Comparison of ENCODE assay signal across 11 cellular contexts in the genomic region with DNA sequence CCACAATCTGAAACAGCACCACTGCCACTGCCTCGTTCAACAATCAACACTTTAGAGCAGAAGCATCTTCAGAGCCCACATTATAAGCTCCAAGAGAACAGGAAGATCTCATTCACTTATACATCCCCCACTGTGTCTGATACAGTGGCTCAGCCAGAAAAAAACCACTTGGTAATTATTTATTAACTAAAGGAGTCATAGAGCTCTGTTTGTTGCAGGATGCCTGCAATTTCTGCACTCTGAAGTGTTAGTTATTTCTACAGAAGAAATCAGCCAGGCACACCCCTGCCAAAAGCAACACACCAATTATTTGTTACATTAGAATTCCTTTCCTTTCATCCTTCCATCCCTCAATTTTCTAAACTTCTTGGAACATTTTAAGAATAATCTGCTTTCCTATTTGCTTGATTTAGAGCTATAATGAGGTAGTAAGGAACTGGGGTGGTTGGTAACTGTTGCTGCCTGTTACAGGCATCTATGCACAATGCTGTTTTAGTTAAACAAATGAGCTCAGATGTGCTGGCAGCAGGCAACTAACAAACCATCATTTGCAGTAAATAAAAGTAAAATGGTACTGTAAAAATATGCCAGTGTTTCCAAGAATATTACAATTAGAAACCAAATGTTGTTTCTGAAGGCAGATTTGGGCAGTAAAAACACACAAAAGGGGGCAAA. TPM values are rescaled to one million over a fixed set of nuclear protein-coding genes. Genes with fewer than 3 reads are reported as not detected.
A peak's percentile ranks its signal among the peaks of the same experiment; 100 is the strongest.
DNase-seq lines count a peak whose midpoint lies in the region; ATAC-seq and TF ChIP-seq lines count a peak whose summit lies in the region.
"Had no signal": no experiment of that assay in that cellular context is flagged by ENCODE, and none has a peak within 500 bp of the region (broad histone marks: within the 10 kb centered on the region; RNA-seq: fewer than 3 reads in every experiment).

No MANE protein-coding gene starts in this region.

- H3K27me3 ChIP-seq in spleen (replicated peaks in 1 of 7) = no peaks in the 10 kb centered on the region

- DNase-seq in chondrocyte (ENCODE audit: low spot score) (no peak), neural crest cell (ENCODE audit: low read depth, low spot score) (no peak), omental fat pad (ENCODE audit: low spot score) (no peak), NAMALWA (ENCODE audit: low spot score) (no peak), NCI-H2171 treated with DMSO at 0.1 percent for 48 hours (lab: John Stamatoyannopoulos, UW) (no peak), spleen (no peak)
- DNase-seq: activated CD4-positive, alpha-beta memory T cell treated with anti-CD3 and anti-CD28 coated beads for 36 hours; occipital lobe; PC-3 had no signal

- 75 to 100% (median 83%) methylated on average over 1 of the region's 1 CpG for WGBS in spleen, 5 donors

- H3K27ac Mint-ChIP-seq in chondrocyte (ENCODE audit: unreplicated experiment) = peak overlapping the region; percentile 85
- peak overlapping the region; percentile 35 for H3K27ac Mint-ChIP-seq in neural crest cell (ENCODE audit: unreplicated experiment)
- H3K27ac Mint-ChIP-seq: activated CD4-positive, alpha-beta memory T cell treated with anti-CD3 and anti-CD28 coated beads for 36 hours had no signal

- peak; percentile 60 for ATAC-seq in GM18873 (IDR thresholded peaks at IDR 0.05; ENCODE audit: low FRiP score, unreplicated experiment)
- ATAC-seq in HG02943 (IDR thresholded peaks at IDR 0.05; ENCODE audit: low read depth, unreplicated experiment) = peak; percentile 66
- no peak for ATAC-seq in omental fat pad (ENCODE audit: low FRiP score)
- ATAC-seq: PC-3 had no signal

- no peak overlapping the region for H3K4me3 ChIP-seq in spleen

- H3K4me1 Mint-ChIP-seq in chondrocyte (ENCODE audit: low read depth) (peaks cover 17% of the 10 kb centered on the region), neural crest cell (peaks cover 11% of the 10 kb centered on the region)

- intact Hi-C loops in spleen (cut with DNase I; ENCODE audit: low total_unique reads) = no loop called here

- peaks cover 9 to 50% (median 24%) of the 10 kb centered on the region in 6 donors for H3K4me1 ChIP-seq in spleen

- H3K9me3 Mint-ChIP-seq in chondrocyte (ENCODE audit: low read depth) = no peaks in the 10 kb centered on the region
- H3K9me3 Mint-ChIP-seq in neural crest cell = peaks cover 2% of the 10 kb centered on the region

- TF ChIP-seq CTCF in chondrocyte (IDR thresholded peaks at IDR 0.05) = no peak
- TF ChIP-seq CTCF in neural crest cell (conservative IDR thresholded peaks at IDR 0.05) = no peak
- no peak for TF ChIP-seq CTCF in omental fat pad (IDR thresholded peaks at IDR 0.05)
- TF ChIP-seq CTCF in spleen (IDR thresholded peaks at IDR 0.05 in 8 of 11, conservative IDR thresholded peaks at IDR 0.05 in 3 of 11) = no peak

- H3K27me3 Mint-ChIP-seq in chondrocyte (ENCODE audit: low read depth) (no peaks in the 10 kb centered on the region), neural crest cell (ENCODE audit: low read depth) (no peaks in the 10 kb centered on the region)
- H3K27me3 Mint-ChIP-seq: activated CD4-positive, alpha-beta memory T cell treated with anti-CD3 and anti-CD28 coated beads for 36 hours had no signal

- TF ChIP-seq POLR2A in spleen (IDR thresholded peaks at IDR 0.05) = no peak

- peak overlapping the region in 3 of 8 donors; percentile 5 to 48 (median 37) for H3K27ac ChIP-seq in spleen

- no peaks in the 10 kb centered on the region for H3K36me3 ChIP-seq in spleen

- H3K9me3 ChIP-seq in spleen = peaks cover 0 to 4% (median 0%) of the 10 kb centered on the region in 8 donors

- peaks cover 1% of the 10 kb centered on the region for H3K36me3 Mint-ChIP-seq in chondrocyte (ENCODE audit: low read depth)
- peaks cover 3% of the 10 kb centered on the region for H3K36me3 Mint-ChIP-seq in neural crest cell (ENCODE audit: low read depth)

- no peak overlapping the region for H3K4me3 Mint-ChIP-seq in chondrocyte (ENCODE audit: unreplicated experiment)
- H3K4me3 Mint-ChIP-seq in neural crest cell = no peak overlapping the region
- H3K4me3 Mint-ChIP-seq: activated CD4-positive, alpha-beta memory T cell treated with anti-CD3 and anti-CD28 coated beads for 36 hours had no signal

RNA-seq across cellular contexts. Expression of a gene that starts 59.9 kb away (rescaled TPM):
- total RNA-seq in chondrocyte (62.8 to 82.3 TPM (median 75.0 TPM) in 3 replicates), neural crest cell (65.8 and 68.7 TPM in 2 replicates), omental fat pad (10 to 100 TPM; 43.1 to 84.0 (median 67.9) TPM), spleen (100 to 1,000 TPM in 1 of 7 donors, 10 to 100 TPM in 6; 54.5 to 115 (median 70.7) TPM)
- polyA plus RNA-seq in spleen = 10 to 100 TPM; 11.6 to 15.0 (median 11.8) TPM
